ENCODE assay signal across 1 cellular context in the genomic region with DNA sequence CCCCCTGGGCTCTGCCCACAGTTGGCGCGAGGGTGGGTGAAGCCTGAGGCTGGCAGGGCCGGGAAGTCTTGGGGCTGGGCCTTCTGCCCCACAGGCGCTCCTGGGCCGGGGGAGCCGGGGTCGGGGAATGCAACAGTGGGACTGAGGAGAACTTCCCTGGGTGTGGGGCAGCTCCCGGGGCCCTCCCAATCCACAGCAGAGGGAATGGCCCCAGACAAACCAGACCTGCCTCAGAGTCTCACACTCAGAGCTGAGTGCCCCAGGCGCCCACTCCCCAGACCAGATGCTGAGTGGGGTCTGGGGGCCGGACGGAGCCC.
A peak's percentile ranks its signal among the peaks of the same experiment; 100 is the strongest.
TF ChIP-seq lines count a peak whose summit lies in the region.

No MANE protein-coding gene starts in this region.

TF ChIP-seq in HEK293, 187 proteins besides CTCF, POLR2A, EP300 and RAD21:
- 0 out of 2 replicates have a peak, but pooled peaks have one; percentile 11 for TF ChIP-seq ZNF341 (tag by site-specific recombination; IDR thresholded peaks at IDR 0.05; ENCODE audit: low read depth)
- TF ChIP-seq, protein P1, sequence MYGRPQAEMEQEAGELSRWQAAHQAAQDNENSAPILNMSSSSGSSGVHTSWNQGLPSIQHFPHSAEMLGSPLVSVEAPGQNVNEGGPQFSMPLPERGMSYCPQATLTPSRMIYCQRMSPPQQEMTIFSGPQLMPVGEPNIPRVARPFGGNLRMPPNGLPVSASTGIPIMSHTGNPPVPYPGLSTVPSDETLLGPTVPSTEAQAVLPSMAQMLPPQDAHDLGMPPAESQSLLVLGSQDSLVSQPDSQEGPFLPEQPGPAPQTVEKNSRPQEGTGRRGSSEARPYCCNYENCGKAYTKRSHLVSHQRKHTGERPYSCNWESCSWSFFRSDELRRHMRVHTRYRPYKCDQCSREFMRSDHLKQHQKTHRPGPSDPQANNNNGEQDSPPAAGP (tag by site-specific recombination; IDR thresholded peaks at IDR 0.05): peak; percentile 33; the same call in 1 of the 2 replicates
